In genomic region chr11:128285313-128285712, GRCh38 we compare ENCODE assay signal across 25 cellular contexts.
DNase-seq lines count a peak whose midpoint lies in the region; ATAC-seq and TF ChIP-seq lines count a peak whose summit lies in the region.
"Had no signal": no experiment of that assay in that cellular context is flagged by ENCODE, and none has a peak within 500 bp of the region (broad histone marks: within the 10 kb centered on the region; RNA-seq: fewer than 3 reads in every experiment).

No MANE protein-coding gene starts in this region.

- H3K4me1 Mint-ChIP-seq in activated T-cell treated with anti-CD3 and anti-CD28 coated beads, Interleukin-2, amount 50 U/mL, for 4 hours (ENCODE audit: low read depth): peaks cover 64% of the 10 kb centered on the region
- peaks cover 32 to 51% (median 42%) of the 10 kb centered on the region in 3 donors for H3K4me1 Mint-ChIP-seq in IgD-negative memory B cell
- H3K4me1 Mint-ChIP-seq in activated naive CD8-positive, alpha-beta T cell treated with anti-CD3 and anti-CD28 coated beads for 36 hours: peaks cover 52% of the 10 kb centered on the region
- peaks cover 56% of the 10 kb centered on the region for H3K4me1 Mint-ChIP-seq in stimulated activated memory B cell treated with anti-CD40 and anti-IgM and Interleukin-4, amounts not matched to agents 10 μg/mL and 1 μg/mL and 100 μg/mL, for 72 hours

- no peak for TF ChIP-seq POLR2A in body of pancreas (IDR thresholded peaks at IDR 0.05)

- no peaks in the 10 kb centered on the region for H3K36me3 ChIP-seq in body of pancreas (replicated peaks in 1 of 2; ENCODE audit: insufficient read depth in 1 of 2, low read depth in 2 of 2)
- H3K36me3 ChIP-seq: BLaER1, colonic mucosa had no signal

- peak overlapping the region in 2 of 3 donors; percentile 45 to 72 for H3K27ac Mint-ChIP-seq in IgD-negative memory B cell
- peak overlapping the region; percentile 49 for H3K27ac Mint-ChIP-seq in activated naive CD8-positive, alpha-beta T cell treated with anti-CD3 and anti-CD28 coated beads for 36 hours
- peak overlapping the region; percentile 42 for H3K27ac Mint-ChIP-seq in stimulated activated memory B cell treated with anti-CD40 and anti-IgM and Interleukin-4, amounts not matched to agents 10 μg/mL and 1 μg/mL and 100 μg/mL, for 72 hours
- H3K27ac Mint-ChIP-seq: nephron had no signal

- H3K36me3 Mint-ChIP-seq in activated T-cell treated with anti-CD3 and anti-CD28 coated beads, Interleukin-2, amount 50 U/mL, for 4 hours (ENCODE audit: insufficient read depth): peaks cover 2% of the 10 kb centered on the region
- peaks cover 2% of the 10 kb centered on the region for H3K36me3 Mint-ChIP-seq in IgD-negative memory B cell
- no peaks in the 10 kb centered on the region for H3K36me3 Mint-ChIP-seq in activated naive CD8-positive, alpha-beta T cell treated with anti-CD3 and anti-CD28 coated beads for 36 hours
- H3K36me3 Mint-ChIP-seq in stimulated activated memory B cell treated with anti-CD40 and anti-IgM and Interleukin-4, amounts not matched to agents 10 μg/mL and 1 μg/mL and 100 μg/mL, for 72 hours: no peaks in the 10 kb centered on the region

- no peaks in the 10 kb centered on the region for H3K4me1 ChIP-seq in body of pancreas

- no peaks in the 10 kb centered on the region for H3K27me3 ChIP-seq in body of pancreas
- H3K27me3 ChIP-seq: BLaER1, colonic mucosa had no signal

- H3K9me3 ChIP-seq in body of pancreas: no peaks in the 10 kb centered on the region
- H3K9me3 ChIP-seq: BLaER1, colonic mucosa had no signal

- ATAC-seq in activated T-cell treated with anti-CD3 and anti-CD28 coated beads, Interleukin-2, amount 50 U/mL, for 4 hours: no peak
- ATAC-seq in stimulated activated memory B cell treated with anti-CD40 and anti-IgM and Interleukin-4, amounts not matched to agents 10 μg/mL and 1 μg/mL and 100 μg/mL, for 72 hours: no peak
- ATAC-seq in HG03280 (IDR thresholded peaks at IDR 0.05; ENCODE audit: unreplicated experiment): no peak
- no peak for ATAC-seq in body of pancreas
- ATAC-seq: left ventricle myocardium superior had no signal

- intact Hi-C loops in body of pancreas (cut with DNase I): no loop called here

- H3K27me3 Mint-ChIP-seq in activated T-cell treated with anti-CD3 and anti-CD28 coated beads, Interleukin-2, amount 50 U/mL, for 4 hours (ENCODE audit: low read depth): no peaks in the 10 kb centered on the region
- H3K27me3 Mint-ChIP-seq in IgD-negative memory B cell: no peaks in the 10 kb centered on the region
- no peaks in the 10 kb centered on the region for H3K27me3 Mint-ChIP-seq in activated naive CD8-positive, alpha-beta T cell treated with anti-CD3 and anti-CD28 coated beads for 36 hours
- no peaks in the 10 kb centered on the region for H3K27me3 Mint-ChIP-seq in stimulated activated memory B cell treated with anti-CD40 and anti-IgM and Interleukin-4, amounts not matched to agents 10 μg/mL and 1 μg/mL and 100 μg/mL, for 72 hours

- 54 to 69% methylated on average over 2 of the region's 2 CpGs for WGBS in body of pancreas, 2 donors

- no peak overlapping the region for H3K4me3 ChIP-seq in body of pancreas
- H3K4me3 ChIP-seq: BLaER1, colonic mucosa, skin epidermis had no signal

- in situ Hi-C loops in GM13976 (cut with MboI; ENCODE audit: low sequenced_read_pairs, unreplicated experiment): loop anchor here (5.0 to 25.0 kb wide), 3 partner anchors 111 to 552 kb away; no protein-coding TSS in a partner anchor

- H3K9me3 Mint-ChIP-seq in activated T-cell treated with anti-CD3 and anti-CD28 coated beads, Interleukin-2, amount 50 U/mL, for 4 hours: no peaks in the 10 kb centered on the region
- peaks cover 0 to 2% (median 0%) of the 10 kb centered on the region in 3 donors for H3K9me3 Mint-ChIP-seq in IgD-negative memory B cell
- no peaks in the 10 kb centered on the region for H3K9me3 Mint-ChIP-seq in activated naive CD8-positive, alpha-beta T cell treated with anti-CD3 and anti-CD28 coated beads for 36 hours
- H3K9me3 Mint-ChIP-seq in stimulated activated memory B cell treated with anti-CD40 and anti-IgM and Interleukin-4, amounts not matched to agents 10 μg/mL and 1 μg/mL and 100 μg/mL, for 72 hours: no peaks in the 10 kb centered on the region
- H3K9me3 Mint-ChIP-seq: nephron had no signal

- no peak for DNase-seq in activated T-cell treated with anti-CD3 and anti-CD28 coated beads, Interleukin-2, amount 50 U/mL, for 4 hours
- DNase-seq in activated T-cell treated with anti-CD3 and anti-CD28 coated beads, Interleukin-2, amount 50 U/mL, for 1 hour: no peak
- no peak for DNase-seq in activated naive CD8-positive, alpha-beta T cell treated with anti-CD3 and anti-CD28 coated beads for 36 hours
- no peak for DNase-seq in GM13976 (ENCODE audit: low spot score)
- DNase-seq in body of pancreas: no peak
- DNase-seq: ACHN; activated gamma-delta T cell; Calu3; colonic mucosa; effector CD8-positive, alpha-beta T cell; glutamatergic neuron; KG1; left ventricle myocardium superior; midbrain; NCI-H1417 treated with DMSO at 0.1 percent for 48 hours; NCI-H2081 treated with DMSO at 0.1 percent for 48 hours; NCI-H345; T-helper 1 cell; trophoblast cell had no signal

- H3K27ac ChIP-seq in body of pancreas: no peak overlapping the region
- H3K27ac ChIP-seq: BLaER1, colonic mucosa, skin epidermis had no signal

- H3K4me3 Mint-ChIP-seq in activated T-cell treated with anti-CD3 and anti-CD28 coated beads, Interleukin-2, amount 50 U/mL, for 4 hours: peak overlapping the region; percentile 59
- peak overlapping the region in 2 of 4 donors; percentile 71 to 76 for H3K4me3 Mint-ChIP-seq in IgD-negative memory B cell
- H3K4me3 Mint-ChIP-seq in activated naive CD8-positive, alpha-beta T cell treated with anti-CD3 and anti-CD28 coated beads for 36 hours: no peak overlapping the region
- H3K4me3 Mint-ChIP-seq in stimulated activated memory B cell treated with anti-CD40 and anti-IgM and Interleukin-4, amounts not matched to agents 10 μg/mL and 1 μg/mL and 100 μg/mL, for 72 hours: no peak overlapping the region
- H3K4me3 Mint-ChIP-seq: nephron had no signal

- TF ChIP-seq CTCF in GM13976 (IDR thresholded peaks at IDR 0.05; ENCODE audit: borderline replicate concordance, control extremely low read depth, extremely low read depth, insufficient read depth, missing control alignments) (no peak), body of pancreas (IDR thresholded peaks at IDR 0.05) (no peak)
